1 cellular context compared by ENCODE assay signal in genomic region chr17:781920-782731, GRCh38.
TF ChIP-seq lines count a peak whose summit lies in the region.

A gene with protein sequence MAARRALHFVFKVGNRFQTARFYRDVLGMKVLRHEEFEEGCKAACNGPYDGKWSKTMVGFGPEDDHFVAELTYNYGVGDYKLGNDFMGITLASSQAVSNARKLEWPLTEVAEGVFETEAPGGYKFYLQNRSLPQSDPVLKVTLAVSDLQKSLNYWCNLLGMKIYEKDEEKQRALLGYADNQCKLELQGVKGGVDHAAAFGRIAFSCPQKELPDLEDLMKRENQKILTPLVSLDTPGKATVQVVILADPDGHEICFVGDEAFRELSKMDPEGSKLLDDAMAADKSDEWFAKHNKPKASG (minus strand): TSS chr17:782280. CDS start chr17:782255, 25 bp downstream.
A gene with protein sequence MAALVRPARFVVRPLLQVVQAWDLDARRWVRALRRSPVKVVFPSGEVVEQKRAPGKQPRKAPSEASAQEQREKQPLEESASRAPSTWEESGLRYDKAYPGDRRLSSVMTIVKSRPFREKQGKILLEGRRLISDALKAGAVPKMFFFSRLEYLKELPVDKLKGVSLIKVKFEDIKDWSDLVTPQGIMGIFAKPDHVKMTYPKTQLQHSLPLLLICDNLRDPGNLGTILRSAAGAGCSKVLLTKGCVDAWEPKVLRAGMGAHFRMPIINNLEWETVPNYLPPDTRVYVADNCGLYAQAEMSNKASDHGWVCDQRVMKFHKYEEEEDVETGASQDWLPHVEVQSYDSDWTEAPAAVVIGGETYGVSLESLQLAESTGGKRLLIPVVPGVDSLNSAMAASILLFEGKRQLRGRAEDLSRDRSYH (plus strand): TSS chr17:782353. CDS start chr17:782379, 26 bp downstream.

TF ChIP-seq in K562, 482 proteins besides CTCF, POLR2A, EP300 and RAD21 (continued from another document):
- TF ChIP-seq ZBTB40 (IDR thresholded peaks at IDR 0.05) (peak; percentile 16; the same call in 1 of the 2 replicates), ZBTB40 (CRISPR knock-in tag; IDR thresholded peaks at IDR 0.05) (no peak), GATAD2B (IDR thresholded peaks at IDR 0.05; ENCODE audit: borderline replicate concordance) (0 out of 2 replicates have a peak, but pooled peaks have one; percentile 17), IFI16 (CRISPR knock-in tag; IDR thresholded peaks at IDR 0.05) (no peak), TCF3 (CRISPR knock-in tag; IDR thresholded peaks at IDR 0.05) (0 out of 2 replicates have a peak, but pooled peaks have one; percentile 5), BRD4 (IDR thresholded peaks at IDR 0.05) (no peak), HNRNPUL1 (IDR thresholded peaks at IDR 0.05; ENCODE audit: low read length) (no peak), TARDBP (IDR thresholded peaks at IDR 0.05) (no peak), E2F1 (CRISPR knock-in tag; IDR thresholded peaks at IDR 0.05) (no peak), MAZ (CRISPR knock-in tag; conservative IDR thresholded peaks at IDR 0.05 in 1 of 2, IDR thresholded peaks at IDR 0.05 in 1 of 2) (peak; percentile 48 to 49; a peak in 2 of 4 replicates), CREB1 (IDR thresholded peaks at IDR 0.05) (peak; percentile 100), CREB1 (CRISPR knock-in tag; IDR thresholded peaks at IDR 0.05) (peak; percentile 100), DIDO1 (tag; IDR thresholded peaks at IDR 0.05; ENCODE audit: low read depth) (peak; percentile 91), ZKSCAN1 (IDR thresholded peaks at IDR 0.05; ENCODE audit: low read depth, low read length) (no peak), RFX7 (CRISPR knock-in tag; IDR thresholded peaks at IDR 0.05) (no peak), JUND (IDR thresholded peaks at IDR 0.05; ENCODE audit: borderline replicate concordance, low read depth, low read length) (peak; percentile 60; the same call in 1 of the 2 replicates), JUND (tag; IDR thresholded peaks at IDR 0.05; ENCODE audit: borderline replicate concordance, low read depth, low read length) (no peak), ETV5 (CRISPR knock-in tag; IDR thresholded peaks at IDR 0.05; ENCODE audit: low read depth) (0 out of 2 replicates have a peak, but pooled peaks have one; percentile 30), RBM39 (optimal IDR thresholded peaks at IDR 0.05; ENCODE audit: low read depth, low read length) (no peak), HLTF (IDR thresholded peaks at IDR 0.05) (peak; percentile 25; the same call in 1 of the 2 replicates)
- TF ChIP-seq, protein P1, sequence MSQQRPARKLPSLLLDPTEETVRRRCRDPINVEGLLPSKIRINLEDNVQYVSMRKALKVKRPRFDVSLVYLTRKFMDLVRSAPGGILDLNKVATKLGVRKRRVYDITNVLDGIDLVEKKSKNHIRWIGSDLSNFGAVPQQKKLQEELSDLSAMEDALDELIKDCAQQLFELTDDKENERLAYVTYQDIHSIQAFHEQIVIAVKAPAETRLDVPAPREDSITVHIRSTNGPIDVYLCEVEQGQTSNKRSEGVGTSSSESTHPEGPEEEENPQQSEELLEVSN (IDR thresholded peaks at IDR 0.05; ENCODE audit: borderline replicate concordance in 1 of 2, extremely low read depth in 1 of 2, insufficient read depth in 1 of 2, insufficient read length in 1 of 2, low read depth in 1 of 2, low read length in 1 of 2, poor library complexity in 1 of 2, severe bottlenecking in 1 of 2), result peak; percentile 29 to 71
